Comparison of ENCODE assay signal across 1 cellular context in the genomic region with DNA sequence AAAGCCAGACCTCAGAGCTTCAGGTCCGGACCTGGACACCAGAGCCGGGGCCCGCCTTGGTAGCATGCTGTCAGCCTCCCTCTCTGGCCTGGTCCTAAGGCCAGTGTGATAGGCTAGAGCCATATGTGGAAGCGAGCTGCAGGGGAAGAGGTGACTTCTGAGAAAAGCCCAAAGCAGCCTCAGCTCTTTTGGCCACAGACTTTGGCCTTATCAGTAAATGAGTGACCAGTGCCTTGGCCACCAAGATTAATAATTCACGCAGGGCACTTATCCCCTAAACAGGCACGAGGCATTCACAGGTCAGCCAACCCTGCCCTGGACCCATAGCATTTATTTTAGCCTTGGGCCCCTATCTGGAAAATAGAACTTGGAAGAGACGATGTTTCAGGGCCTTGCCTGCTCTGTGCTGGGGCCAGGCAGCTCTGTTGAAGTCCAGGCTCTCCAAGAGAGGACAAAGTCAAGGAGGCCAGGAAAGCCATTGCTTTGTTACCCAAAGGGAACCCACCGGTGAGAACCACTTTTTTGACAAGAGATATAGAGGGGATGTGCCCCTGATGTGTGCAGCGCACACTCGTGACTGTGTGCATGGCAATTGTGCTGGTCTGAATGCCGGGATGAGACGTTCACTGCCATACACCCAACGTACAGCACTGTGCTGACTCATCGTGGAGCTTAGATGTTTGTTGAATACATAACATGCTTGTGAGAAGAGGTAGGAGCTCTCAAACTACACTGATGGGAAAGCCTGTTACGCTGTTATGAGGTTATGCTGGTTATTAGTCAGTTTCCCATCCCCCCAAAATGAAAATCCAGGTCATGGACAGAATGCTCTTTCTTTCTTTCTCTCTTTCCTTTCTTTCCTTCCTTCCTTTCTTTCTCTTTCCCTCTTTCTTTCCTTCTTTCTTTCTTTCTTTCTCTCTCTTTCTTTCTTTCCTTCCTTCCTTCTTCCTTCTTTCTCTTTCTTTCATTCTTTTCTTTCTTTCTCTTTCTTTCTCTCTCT.
TF ChIP-seq lines count a peak whose summit lies in the region.

No MANE protein-coding gene starts in this region.

TF ChIP-seq in HepG2, 621 proteins besides CTCF, POLR2A, EP300 and RAD21 (continued from another document and continues in another):
- TF ChIP-seq, protein P1, sequence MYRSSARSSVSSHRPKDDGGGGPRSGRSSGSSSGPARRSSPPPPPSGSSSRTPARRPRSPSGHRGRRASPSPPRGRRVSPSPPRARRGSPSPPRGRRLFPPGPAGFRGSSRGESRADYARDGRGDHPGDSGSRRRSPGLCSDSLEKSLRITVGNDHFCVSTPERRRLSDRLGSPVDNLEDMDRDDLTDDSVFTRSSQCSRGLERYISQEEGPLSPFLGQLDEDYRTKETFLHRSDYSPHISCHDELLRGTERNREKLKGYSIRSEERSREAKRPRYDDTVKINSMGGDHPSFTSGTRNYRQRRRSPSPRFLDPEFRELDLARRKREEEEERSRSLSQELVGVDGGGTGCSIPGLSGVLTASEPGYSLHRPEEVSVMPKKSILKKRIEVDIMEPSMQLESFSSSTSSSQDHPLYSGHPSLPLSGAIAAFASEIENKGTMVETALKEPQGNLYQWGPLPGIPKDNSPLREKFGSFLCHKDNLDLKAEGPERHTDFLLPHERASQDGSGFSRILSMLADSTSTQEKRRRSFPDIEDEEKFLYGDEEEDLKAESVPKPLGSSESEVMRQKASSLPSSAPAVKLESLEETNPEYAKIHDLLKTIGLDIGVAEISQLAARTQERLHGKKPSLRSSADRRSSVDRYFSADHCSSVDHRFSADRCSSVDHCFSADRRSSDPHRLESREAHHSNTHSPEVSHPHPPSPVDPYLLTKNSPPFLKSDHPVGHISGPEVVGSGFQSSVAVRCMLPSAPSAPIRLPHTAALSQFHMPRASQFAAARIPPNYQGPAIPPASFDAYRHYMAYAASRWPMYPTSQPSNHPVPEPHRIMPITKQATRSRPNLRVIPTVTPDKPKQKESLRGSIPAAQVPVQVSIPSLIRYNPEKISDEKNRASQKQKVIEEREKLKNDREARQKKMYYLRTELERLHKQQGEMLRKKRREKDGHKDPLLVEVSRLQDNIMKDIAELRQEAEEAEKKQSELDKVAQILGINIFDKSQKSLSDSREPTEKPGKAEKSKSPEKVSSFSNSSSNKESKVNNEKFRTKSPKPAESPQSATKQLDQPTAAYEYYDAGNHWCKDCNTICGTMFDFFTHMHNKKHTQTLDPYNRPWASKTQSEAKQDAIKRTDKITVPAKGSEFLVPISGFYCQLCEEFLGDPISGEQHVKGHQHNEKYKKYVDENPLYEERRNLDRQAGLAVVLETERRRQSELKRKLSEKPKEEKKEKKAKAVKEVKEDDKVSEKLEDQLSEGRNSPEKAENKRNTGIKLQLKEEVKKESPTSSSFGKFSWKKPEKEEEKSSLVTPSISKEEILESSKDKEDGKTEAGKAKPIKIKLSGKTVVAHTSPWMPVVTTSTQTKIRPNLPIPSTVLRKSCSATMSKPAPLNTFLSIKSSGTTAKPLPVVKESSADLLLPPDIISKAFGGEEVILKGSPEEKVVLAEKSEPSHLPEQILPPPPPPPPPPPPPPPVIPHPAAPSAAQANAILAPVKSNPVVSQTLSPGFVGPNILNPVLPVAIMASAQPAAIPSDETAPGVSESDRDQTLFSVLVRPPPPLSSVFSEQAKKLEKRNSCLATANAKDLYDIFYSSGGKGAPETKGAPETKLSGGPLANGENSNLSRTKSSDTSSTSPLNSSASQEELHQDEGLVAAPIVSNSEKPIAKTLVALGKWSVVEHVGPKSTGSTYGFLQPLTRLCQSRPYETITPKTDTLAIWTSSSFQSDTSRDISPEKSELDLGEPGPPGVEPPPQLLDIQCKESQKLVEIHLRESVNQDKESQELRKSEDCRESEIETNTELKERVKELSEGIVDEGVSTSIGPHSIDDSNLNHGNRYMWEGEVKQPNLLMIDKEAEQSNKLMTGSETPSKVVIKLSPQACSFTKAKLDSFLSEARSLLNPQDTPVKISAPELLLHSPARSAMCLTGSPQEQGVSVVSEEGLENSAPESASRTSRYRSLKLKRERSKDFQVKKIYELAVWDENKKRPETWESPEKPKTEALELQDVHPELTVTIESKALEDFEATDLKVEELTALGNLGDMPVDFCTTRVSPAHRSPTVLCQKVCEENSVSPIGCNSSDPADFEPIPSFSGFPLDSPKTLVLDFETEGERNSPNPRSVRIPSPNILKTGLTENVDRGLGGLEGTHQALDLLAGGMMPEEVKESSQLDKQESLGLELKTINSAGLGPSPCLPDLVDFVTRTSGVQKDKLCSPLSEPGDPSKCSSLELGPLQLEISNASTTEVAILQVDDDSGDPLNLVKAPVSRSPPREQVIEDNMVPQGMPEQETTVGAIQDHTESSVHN (CRISPR knock-in tag; IDR thresholded peaks at IDR 0.05): 0 out of 2 replicates have a peak, but pooled peaks have one; percentile 7
- TF ChIP-seq SRSF1 (optimal IDR thresholded peaks at IDR 0.05; ENCODE audit: low read depth, low read length) (no peak), ZNF556 (CRISPR knock-in tag; IDR thresholded peaks at IDR 0.05; ENCODE audit: borderline replicate concordance) (0 out of 2 replicates have a peak, but pooled peaks have one; percentile 78), SMAD1 (CRISPR knock-in tag; IDR thresholded peaks at IDR 0.05; ENCODE audit: borderline replicate concordance, low read depth) (0 out of 2 replicates have a peak, but pooled peaks have one; percentile 10), ZNF614 (CRISPR knock-in tag; IDR thresholded peaks at IDR 0.05; ENCODE audit: borderline replicate concordance) (peak; percentile 64), ZNF781 (CRISPR knock-in tag; IDR thresholded peaks at IDR 0.05; ENCODE audit: borderline replicate concordance, not compliant biosample characterization) (peak; percentile 34), NCOA1 (CRISPR knock-in tag; IDR thresholded peaks at IDR 0.05) (0 out of 2 replicates have a peak, but pooled peaks have one; percentile 23), SP4 (CRISPR knock-in tag; IDR thresholded peaks at IDR 0.05) (peak; percentile 79), JUND (CRISPR knock-in tag; IDR thresholded peaks at IDR 0.05) (no peak), ZNF724P (CRISPR knock-in tag; IDR thresholded peaks at IDR 0.05; ENCODE audit: borderline replicate concordance) (peak; percentile 51; the same call in 1 of the 2 replicates), MYC (CRISPR knock-in tag; IDR thresholded peaks at IDR 0.05; ENCODE audit: borderline replicate concordance) (peak; percentile 82), ELF4 (CRISPR knock-in tag; IDR thresholded peaks at IDR 0.05; ENCODE audit: borderline replicate concordance) (no peak; the same call in 1 of the 2 replicates), TOPORS (CRISPR knock-in tag; IDR thresholded peaks at IDR 0.05) (no peak), ZNF232 (CRISPR knock-in tag; IDR thresholded peaks at IDR 0.05; ENCODE audit: borderline replicate concordance) (peak; percentile 60; the same call in 1 of the 2 replicates), IKZF5 (CRISPR knock-in tag; IDR thresholded peaks at IDR 0.05) (peak; percentile 72; the same call in 1 of the 2 replicates), RFX1 (IDR thresholded peaks at IDR 0.05) (no peak), ATF3 (CRISPR knock-in tag; IDR thresholded peaks at IDR 0.05) (peak; percentile 81), RORA (CRISPR knock-in tag; IDR thresholded peaks at IDR 0.05) (no peak), ZNF672 (CRISPR knock-in tag; IDR thresholded peaks at IDR 0.05) (no peak), RARA (CRISPR knock-in tag; IDR thresholded peaks at IDR 0.05) (peak; percentile 57), ERF (CRISPR knock-in tag; IDR thresholded peaks at IDR 0.05) (peak; percentile 62; the same call in 1 of the 2 replicates), MIER3 (CRISPR knock-in tag; IDR thresholded peaks at IDR 0.05; ENCODE audit: borderline replicate concordance) (0 out of 2 replicates have a peak, but pooled peaks have one; percentile 44), HNF4G (IDR thresholded peaks at IDR 0.05; ENCODE audit: borderline replicate concordance, low read depth, low read length) (peak; percentile 58), HNF4G (CRISPR knock-in tag; IDR thresholded peaks at IDR 0.05; ENCODE audit: borderline replicate concordance, low read depth) (peak; percentile 68; the same call in 1 of the 2 replicates), FOXJ3 (CRISPR knock-in tag; IDR thresholded peaks at IDR 0.05; ENCODE audit: borderline replicate concordance) (peak; percentile 73), ZNF709 (CRISPR knock-in tag; IDR thresholded peaks at IDR 0.05) (no peak), ZC3H13 (CRISPR knock-in tag; IDR thresholded peaks at IDR 0.05) (peak; percentile 57; the same call in 1 of the 2 replicates), FOSL2 (CRISPR knock-in tag; IDR thresholded peaks at IDR 0.05) (peak; percentile 95), KDM3A (CRISPR knock-in tag; IDR thresholded peaks at IDR 0.05; ENCODE audit: low read depth) (peak; percentile 57; the same call in 1 of the 2 replicates), ZNF557 (CRISPR knock-in tag; IDR thresholded peaks at IDR 0.05) (0 out of 2 replicates have a peak, but pooled peaks have one; percentile 46), ZBTB39 (CRISPR knock-in tag; IDR thresholded peaks at IDR 0.05) (no peak), PHB2 (IDR thresholded peaks at IDR 0.05; ENCODE audit: partially characterized antibody) (no peak), STAT5B (CRISPR knock-in tag; IDR thresholded peaks at IDR 0.05) (no peak), PHF8 (CRISPR knock-in tag; IDR thresholded peaks at IDR 0.05) (peak; percentile 67), ZNF331 (CRISPR knock-in tag; IDR thresholded peaks at IDR 0.05) (peak; percentile 90), NFRKB (IDR thresholded peaks at IDR 0.05) (no peak)
- TF ChIP-seq, protein P2, sequence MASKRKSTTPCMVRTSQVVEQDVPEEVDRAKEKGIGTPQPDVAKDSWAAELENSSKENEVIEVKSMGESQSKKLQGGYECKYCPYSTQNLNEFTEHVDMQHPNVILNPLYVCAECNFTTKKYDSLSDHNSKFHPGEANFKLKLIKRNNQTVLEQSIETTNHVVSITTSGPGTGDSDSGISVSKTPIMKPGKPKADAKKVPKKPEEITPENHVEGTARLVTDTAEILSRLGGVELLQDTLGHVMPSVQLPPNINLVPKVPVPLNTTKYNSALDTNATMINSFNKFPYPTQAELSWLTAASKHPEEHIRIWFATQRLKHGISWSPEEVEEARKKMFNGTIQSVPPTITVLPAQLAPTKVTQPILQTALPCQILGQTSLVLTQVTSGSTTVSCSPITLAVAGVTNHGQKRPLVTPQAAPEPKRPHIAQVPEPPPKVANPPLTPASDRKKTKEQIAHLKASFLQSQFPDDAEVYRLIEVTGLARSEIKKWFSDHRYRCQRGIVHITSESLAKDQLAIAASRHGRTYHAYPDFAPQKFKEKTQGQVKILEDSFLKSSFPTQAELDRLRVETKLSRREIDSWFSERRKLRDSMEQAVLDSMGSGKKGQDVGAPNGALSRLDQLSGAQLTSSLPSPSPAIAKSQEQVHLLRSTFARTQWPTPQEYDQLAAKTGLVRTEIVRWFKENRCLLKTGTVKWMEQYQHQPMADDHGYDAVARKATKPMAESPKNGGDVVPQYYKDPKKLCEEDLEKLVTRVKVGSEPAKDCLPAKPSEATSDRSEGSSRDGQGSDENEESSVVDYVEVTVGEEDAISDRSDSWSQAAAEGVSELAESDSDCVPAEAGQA (IDR thresholded peaks at IDR 0.05; ENCODE audit: low read depth): no peak
- TF ChIP-seq, protein P2 (CRISPR knock-in tag; IDR thresholded peaks at IDR 0.05; ENCODE audit: borderline replicate concordance): peak; percentile 51; the same call in 1 of the 2 replicates
- TF ChIP-seq, protein P3, sequence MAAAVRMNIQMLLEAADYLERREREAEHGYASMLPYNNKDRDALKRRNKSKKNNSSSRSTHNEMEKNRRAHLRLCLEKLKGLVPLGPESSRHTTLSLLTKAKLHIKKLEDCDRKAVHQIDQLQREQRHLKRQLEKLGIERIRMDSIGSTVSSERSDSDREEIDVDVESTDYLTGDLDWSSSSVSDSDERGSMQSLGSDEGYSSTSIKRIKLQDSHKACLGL (CRISPR knock-in tag; IDR thresholded peaks at IDR 0.05): no peak
- TF ChIP-seq, protein P4, sequence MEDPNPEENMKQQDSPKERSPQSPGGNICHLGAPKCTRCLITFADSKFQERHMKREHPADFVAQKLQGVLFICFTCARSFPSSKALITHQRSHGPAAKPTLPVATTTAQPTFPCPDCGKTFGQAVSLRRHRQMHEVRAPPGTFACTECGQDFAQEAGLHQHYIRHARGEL (CRISPR knock-in tag; IDR thresholded peaks at IDR 0.05): no peak; the same call in 1 of the 2 replicates
